ENCODE assay signal across 22 cellular contexts in the genomic region with DNA sequence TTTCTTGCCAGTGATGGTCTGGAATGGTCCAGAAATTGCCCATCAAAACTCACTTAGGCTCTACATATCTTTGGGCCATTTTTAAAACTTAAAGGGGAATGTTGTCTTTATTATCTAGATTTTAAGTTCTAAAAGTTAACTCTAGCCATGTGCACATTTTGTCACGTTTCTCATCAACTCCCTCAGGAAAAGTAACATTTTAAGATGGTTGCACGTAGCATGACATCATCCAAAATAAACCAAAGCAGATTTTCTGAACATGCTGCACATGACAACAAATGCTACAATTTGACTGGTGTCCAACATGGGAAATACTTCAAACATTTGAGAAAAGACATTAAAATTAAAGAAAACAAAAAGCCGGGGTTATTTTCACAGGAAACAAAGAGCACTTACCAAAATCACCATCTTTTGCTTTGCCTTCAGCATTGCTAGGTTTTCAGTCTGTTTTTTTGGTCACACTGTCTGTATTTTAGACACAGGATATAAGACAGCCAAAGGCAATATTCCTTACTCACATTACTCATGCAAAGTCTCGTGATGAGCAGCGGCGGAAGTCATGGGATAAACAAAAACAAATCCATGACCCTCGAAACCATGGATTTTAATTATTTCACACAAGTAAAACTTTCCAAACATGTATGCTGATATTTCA. TPM values are rescaled to one million over a fixed set of nuclear protein-coding genes. Genes with fewer than 3 reads are reported as not detected.
DNase-seq lines count a peak whose midpoint lies in the region; TF ChIP-seq lines count a peak whose summit lies in the region.
"Had no signal": no experiment of that assay in that cellular context is flagged by ENCODE, and none has a peak within 500 bp of the region (broad histone marks: within the 10 kb centered on the region; RNA-seq: fewer than 3 reads in every experiment).

No MANE protein-coding gene starts in this region.

- H3K4me2 ChIP-seq in OCI-LY7 (ENCODE audit: low read length) = no peak overlapping the region
- H3K4me2 ChIP-seq: A549 had no signal

- H3K27ac Mint-ChIP-seq in Calu3 (ENCODE audit: unreplicated experiment) = no peak overlapping the region
- H3K27ac Mint-ChIP-seq: CD8-positive, alpha-beta memory T cell; type B pancreatic cell had no signal

- H3K36me3 ChIP-seq in ACC112 (ENCODE audit: insufficient read depth, low read length) (no peaks in the 10 kb centered on the region), OCI-LY7 (ENCODE audit: insufficient read depth, low read length) (no peaks in the 10 kb centered on the region)
- H3K36me3 ChIP-seq: ascending aorta, esophagus squamous epithelium, left ventricle myocardium inferior, pancreas, SJCRH30 had no signal

- H3K4me1 ChIP-seq in ACC112 (ENCODE audit: control insufficient read depth, insufficient read depth, low read length, unreplicated experiment) (peaks cover 15% of the 10 kb centered on the region), OCI-LY7 (ENCODE audit: insufficient read depth, low read length, poor library complexity, severe bottlenecking) (no peaks in the 10 kb centered on the region)
- H3K4me1 ChIP-seq: A549, ascending aorta, esophagus squamous epithelium, left ventricle myocardium inferior, pancreas, SJCRH30 had no signal

- H3K27ac ChIP-seq in ACC112 (ENCODE audit: low read depth, low read length) = peak overlapping the region; percentile 58; the same call in 1 of the 2 replicates
- no peak overlapping the region for H3K27ac ChIP-seq in OCI-LY7 (ENCODE audit: low read depth, low read length, poor library complexity, severe bottlenecking)
- H3K27ac ChIP-seq: A549, ascending aorta, esophagus squamous epithelium, left ventricle myocardium inferior, pancreas, SJCRH30 had no signal

- TF ChIP-seq CTCF in HFF-Myc (IDR thresholded peaks at IDR 0.05; ENCODE audit: low read depth, low read length, missing control alignments) (no peak), Calu3 (IDR thresholded peaks at IDR 0.05; ENCODE audit: unreplicated experiment) (no peak), OCI-LY7 (conservative IDR thresholded peaks at IDR 0.05; ENCODE audit: low read length) (no peak)

- H3K27me3 ChIP-seq in ACC112 (ENCODE audit: insufficient read depth, low read length) = no peaks in the 10 kb centered on the region
- H3K27me3 ChIP-seq: ascending aorta, esophagus squamous epithelium, pancreas, SJCRH30 had no signal

- H2AFZ ChIP-seq in ACC112 (ENCODE audit: low read length, unreplicated experiment) (peak overlapping the region; percentile 66), OCI-LY7 (ENCODE audit: low read length) (no peak overlapping the region)

- H3K9me2 ChIP-seq in OCI-LY7 (ENCODE audit: insufficient read depth, low read length) = no peaks in the 10 kb centered on the region

- no peaks in the 10 kb centered on the region for H3K27me3 Mint-ChIP-seq in Calu3 (ENCODE audit: unreplicated experiment)
- H3K27me3 Mint-ChIP-seq: type B pancreatic cell had no signal

- H3K9me3 ChIP-seq in OCI-LY7 (ENCODE audit: low read length) = no peaks in the 10 kb centered on the region
- H3K9me3 ChIP-seq: ascending aorta, esophagus squamous epithelium, left ventricle myocardium inferior, pancreas, SJCRH30 had no signal

- intact Hi-C loops in Calu3 (cut with micrococcal nuclease; ENCODE audit: unreplicated experiment) = no loop called here
- intact Hi-C loops in OCI-LY7 (cut with micrococcal nuclease; ENCODE audit: unreplicated experiment) = no loop called here

- CTCF ChIA-PET in Calu3 (lab: Charles Lee) = no interaction called here
- CTCF ChIA-PET in OCI-LY7 (lab: Charles Lee; ENCODE audit: unreplicated experiment) = no interaction called here

- no peaks in the 10 kb centered on the region for H4K20me1 ChIP-seq in OCI-LY7 (ENCODE audit: insufficient read depth, low read length)

- peak; percentile 61 for DNase-seq in HFF-Myc (ENCODE audit: extremely low read depth, low read depth)
- DNase-seq in dedifferentiated amniotic fluid mesenchymal stem cell (ENCODE audit: extremely low spot score) = peak; percentile 71
- peak; percentile 15 for DNase-seq in left kidney (ENCODE audit: low read depth, low spot score)
- DNase-seq in NCI-H345 (lab: John Stamatoyannopoulos, UW) = no peak
- DNase-seq in Calu3 = no peak
- no peak for DNase-seq in glomerular visceral epithelial cell (ENCODE audit: extremely low spot score)
- no peak for DNase-seq in OCI-LY7 (ENCODE audit: low spot score)
- DNase-seq: activated CD4-positive, CD25-positive, alpha-beta regulatory T cell treated with anti-CD3 and anti-CD28 coated beads, Interleukin-2, amount 50 U/mL, for 72 hours; activated CD8-positive, alpha-beta memory T cell treated with anti-CD3 and anti-CD28 coated beads, Interleukin-2, amount 50 U/mL, for 48 hours; activated naive CD4-positive, alpha-beta T cell; CD8-positive, alpha-beta memory T cell; esophagus squamous epithelium; Karpas-422; left ventricle myocardium inferior; NCI-H1436 treated with DMSO at 0.1 percent for 48 hours; pancreas; SJCRH30; T1000 had no signal

- BruUV-seq in Calu3 (replicated peaks; lab: Mats Ljungman, UMichigan) = no TSS peak
- no TSS peak for BruUV-seq in OCI-LY7 (replicated peaks; lab: Mats Ljungman, UMichigan)

- H3K4me3 ChIP-seq in ACC112 (ENCODE audit: low read depth, low read length) (peak overlapping the region; percentile 17; the same call in 1 of the 2 replicates), HFF-Myc (replicated peaks; ENCODE audit: low read depth, low read length) (no peak overlapping the region), OCI-LY7 (ENCODE audit: low read depth, low read length, poor library complexity, severe bottlenecking) (no peak overlapping the region)
- H3K4me3 ChIP-seq: A549, ascending aorta, esophagus squamous epithelium, left ventricle myocardium inferior, pancreas, SJCRH30 had no signal

- POLR2A ChIA-PET in OCI-LY7 (lab: Charles Lee) = no interaction called here

- peaks cover 2% of the 10 kb centered on the region for H3K9me3 Mint-ChIP-seq in Calu3 (ENCODE audit: low read depth, unreplicated experiment)

- no peaks in the 10 kb centered on the region for H3K4me1 Mint-ChIP-seq in Calu3 (ENCODE audit: low read depth, unreplicated experiment)
- H3K4me1 Mint-ChIP-seq: CD8-positive, alpha-beta memory T cell had no signal

- H3K4me3 Mint-ChIP-seq in Calu3 (ENCODE audit: low read depth, unreplicated experiment) = no peak overlapping the region
- H3K4me3 Mint-ChIP-seq: CD8-positive, alpha-beta memory T cell; type B pancreatic cell had no signal

- H3K36me3 Mint-ChIP-seq in Calu3 (ENCODE audit: insufficient read depth, unreplicated experiment) = no peaks in the 10 kb centered on the region
- H3K36me3 Mint-ChIP-seq: CD8-positive, alpha-beta memory T cell had no signal

- H3K79me2 ChIP-seq in ACC112 (ENCODE audit: control insufficient read depth, insufficient read depth, low read length, unreplicated experiment) = no peaks in the 10 kb centered on the region
- H3K79me2 ChIP-seq in OCI-LY7 (ENCODE audit: insufficient read depth, low read depth, low read length) = no peaks in the 10 kb centered on the region

RNA-seq across cellular contexts. Expression of a gene that starts 51.2 kb away (rescaled TPM):
- total RNA-seq in Calu3 (2022) (118 and 143 TPM in 2 replicates), OCI-LY7 (2022) (not detected in 2 replicates)
- total RNA-seq in OCI-LY7 (2014; rRNA removed; shearing (Covaris generic)) = not detected in 2 replicates
- total RNA-seq: CD8-positive, alpha-beta memory T cell had no signal

Comparison
In these comparisons a context has a peak if more than half of its experiments do, and no peak if none do; other contexts are left out.
1. DNase-seq: peak in HFF-Myc (single experiment), dedifferentiated amniotic fluid mesenchymal stem cell (single experiment) and left kidney (single experiment); none in NCI-H345 (single experiment), Calu3 (single experiment), glomerular visceral epithelial cell (single experiment) and OCI-LY7 (single experiment).
2. RNA of a gene that starts 51.2 kb away (total RNA-seq): 118 to 143 TPM in Calu3; not detected in OCI-LY7; every median in the first group is over 100 times any median in the second.